In the genomic region with DNA sequence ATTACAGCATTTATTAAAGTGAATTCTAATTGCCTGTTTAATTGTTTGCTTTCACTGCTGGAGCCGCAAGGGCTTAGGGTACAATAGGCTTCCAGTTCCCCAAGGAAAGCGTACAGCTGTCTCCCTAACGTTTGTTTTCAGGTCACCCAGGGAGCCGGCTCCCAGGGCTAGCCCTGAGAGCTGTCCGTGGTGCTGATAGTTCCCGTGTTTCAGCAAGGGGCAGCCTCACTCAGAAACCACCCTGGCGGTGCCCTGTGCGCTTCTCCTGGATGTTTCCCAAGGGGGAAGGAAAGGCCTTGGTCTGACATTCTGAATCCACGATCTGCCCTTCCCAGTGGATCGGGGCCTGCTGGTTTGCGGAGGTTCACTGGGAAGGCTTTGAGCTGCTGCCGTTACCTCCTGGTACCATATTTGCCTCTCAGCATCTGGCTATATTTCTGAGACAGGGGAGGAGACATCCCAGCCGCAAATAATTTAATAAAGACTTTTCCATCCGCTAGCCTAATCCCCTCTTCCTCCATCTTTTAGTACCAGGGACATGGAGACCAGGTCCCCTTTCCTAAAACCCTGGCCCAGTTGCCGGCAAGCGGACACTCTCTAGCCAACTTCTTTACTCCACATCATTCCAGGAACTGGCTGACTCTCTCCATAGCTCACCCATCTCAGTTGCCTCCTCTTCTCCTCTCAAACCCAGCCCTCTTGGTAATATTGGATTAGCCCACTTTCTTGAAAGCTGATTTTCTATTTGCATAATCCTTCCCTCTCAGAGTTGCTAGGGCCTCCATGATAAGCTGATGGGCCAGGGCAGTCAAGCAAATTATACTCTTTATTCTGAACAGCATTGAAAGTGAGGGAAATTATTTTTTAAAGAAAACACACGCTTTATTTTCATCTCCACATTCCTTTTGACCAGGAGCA, we compare ENCODE assay signal across 8 cellular contexts.
DNase-seq lines count a peak whose midpoint lies in the region; ATAC-seq and TF ChIP-seq lines count a peak whose summit lies in the region.

No MANE protein-coding gene starts in this region.

- no peak for TF ChIP-seq CTCF in fibroblast of villous mesenchyme (IDR thresholded peaks at IDR 0.05; ENCODE audit: insufficient read depth, low read depth, low read length)

- WGBS in GM23248 (ENCODE audit: low coverage in 1 of 2, low lambda C conversion rate in 2 of 2, missing lambda C conversion rate in 2 of 2), 2 experiments: 10 to 11% methylated on average over 17 of the region's 17 CpGs

- peak; percentile 16 for DNase-seq in A172 (ENCODE audit: low spot score)
- DNase-seq in GM23248: peak; percentile 59
- peak; percentile 79 to 85 for DNase-seq in SJCRH30
- DNase-seq in fibroblast of villous mesenchyme (ENCODE audit: low read depth): peak; percentile 7
- DNase-seq in stimulated activated CD4-positive, alpha-beta T cell treated with anti-CD3 and anti-CD28 coated beads, Interleukin-4, amount 100 ng/mL, for 1 hour: peak; percentile 7
- no peak for DNase-seq in NCI-H1048 (lab: John Stamatoyannopoulos, UW)
- no peak for DNase-seq in activated effector memory CD4-positive, alpha-beta T cell treated with anti-CD3 and anti-CD28 coated beads, Interleukin-2, amount 50 U/mL, for 16 hours

- H3K9me2 ChIP-seq in GM23248 (ENCODE audit: insufficient read depth): no peaks in the 10 kb centered on the region

- H3K4me1 ChIP-seq in GM23248 (ENCODE audit: insufficient read depth) (no peaks in the 10 kb centered on the region), SJCRH30 (no peaks in the 10 kb centered on the region)

- H3K27ac ChIP-seq in GM23248 (no peak overlapping the region), SJCRH30 (no peak overlapping the region)

- H3K36me3 ChIP-seq in GM23248 (ENCODE audit: low read depth) (no peaks in the 10 kb centered on the region), SJCRH30 (no peaks in the 10 kb centered on the region)

- H2AFZ ChIP-seq in GM23248: no peak overlapping the region

- no peaks in the 10 kb centered on the region for H3F3A ChIP-seq in GM23248 (ENCODE audit: insufficient read depth)

- H4K20me1 ChIP-seq in GM23248 (ENCODE audit: insufficient read depth): no peaks in the 10 kb centered on the region

- H3K4me3 ChIP-seq in GM23248 (no peak overlapping the region), SJCRH30 (no peak overlapping the region), fibroblast of villous mesenchyme (ENCODE audit: low read depth, low read length) (no peak overlapping the region)

- H3K27me3 ChIP-seq in GM23248 (replicated peaks; ENCODE audit: insufficient read depth): no peaks in the 10 kb centered on the region
- no peaks in the 10 kb centered on the region; the same call in 1 of the 2 replicates for H3K27me3 ChIP-seq in SJCRH30

- in situ Hi-C loops in GM23248 (cut with MboI): no loop called here

- H3K79me2 ChIP-seq in GM23248 (ENCODE audit: insufficient read depth): no peaks in the 10 kb centered on the region

- no peak overlapping the region for H3K4me2 ChIP-seq in GM23248 (ENCODE audit: unreplicated experiment)

- no peak for ATAC-seq in HG02623 (IDR thresholded peaks at IDR 0.05; ENCODE audit: unreplicated experiment)

- H3K9me3 ChIP-seq in GM23248 (ENCODE audit: low read depth) (no peaks in the 10 kb centered on the region), SJCRH30 (replicated peaks) (no peaks in the 10 kb centered on the region)

- H3K9ac ChIP-seq in GM23248: no peak overlapping the region

Comparison
In these comparisons a context has a peak if more than half of its experiments do, and no peak if none do; other contexts are left out.
1. DNase-seq: peak in A172 (single experiment), GM23248 (single experiment), SJCRH30 (2 of 2), fibroblast of villous mesenchyme (single experiment) and stimulated activated CD4-positive, alpha-beta T cell treated with anti-CD3 and anti-CD28 coated beads, Interleukin-4, amount 100 ng/mL, for 1 hour (single experiment); none in NCI-H1048 (single experiment) and activated effector memory CD4-positive, alpha-beta T cell treated with anti-CD3 and anti-CD28 coated beads, Interleukin-2, amount 50 U/mL, for 16 hours (single experiment).